7 cellular contexts compared by ENCODE assay signal in the genomic region with DNA sequence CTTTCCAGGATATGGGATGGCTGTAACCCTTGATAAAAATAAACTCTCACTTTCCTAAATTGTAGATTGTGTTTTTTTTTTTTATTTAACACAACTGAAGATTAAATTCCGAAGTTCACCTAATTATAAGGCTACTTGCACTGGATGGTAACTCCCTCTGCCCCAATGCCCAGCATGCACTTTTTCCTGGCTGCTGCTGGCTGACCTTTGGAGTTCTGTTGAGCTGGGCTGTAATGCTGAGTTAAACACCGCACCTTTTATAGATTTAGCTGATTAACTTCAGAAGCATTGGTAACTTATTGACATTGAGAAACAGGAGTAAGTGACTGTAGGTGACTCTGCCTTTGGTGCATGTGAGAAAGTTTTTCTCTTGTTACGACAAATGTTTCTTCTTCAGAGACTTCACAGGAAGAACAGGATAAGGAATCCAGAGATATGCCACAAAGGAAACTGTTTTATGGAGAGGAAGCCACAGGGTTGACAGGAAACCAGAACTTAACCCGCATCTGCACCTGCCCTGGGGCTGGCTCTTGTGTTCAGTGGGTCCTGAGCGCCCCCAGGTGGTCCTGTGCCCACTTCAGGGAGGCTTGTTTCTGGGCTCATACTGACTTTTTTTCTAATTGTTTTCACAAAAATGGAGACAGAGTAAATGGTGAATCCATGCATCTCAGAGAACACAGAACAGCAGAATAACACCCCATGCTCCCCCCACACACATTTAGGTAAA.
DNase-seq lines count a peak whose midpoint lies in the region; ATAC-seq and TF ChIP-seq lines count a peak whose summit lies in the region.
"Not testable (repeated sequence)": the region's sequence is repeated elsewhere in the genome, so short reads cannot be mapped to it uniquely, and the experiment has no call there.

No MANE protein-coding gene starts in this region.

- not testable (repeated sequence) for TF ChIP-seq POLR2A in NB4 (IDR thresholded peaks at IDR 0.05; ENCODE audit: extremely low read depth, insufficient read length)

- CTCF ChIA-PET in activated CD8-positive, alpha-beta memory T cell treated with anti-CD3 and anti-CD28 coated beads, Interleukin-2, amount 10 ng/mL, durations not matched to agents 7 days and 5 days (lab: Charles Lee) = interaction anchor here (1.0 to 1.5 kb wide), 4 partner anchors 75 to 106 kb away, joined by 4 to 7 read pairs (median 4); no protein-coding TSS in a partner anchor

- not testable (repeated sequence) for DNase-seq in GM12864 (ENCODE audit: low read depth)
- DNase-seq in NB4 (ENCODE audit: low read depth) = peak; percentile 77
- peak; percentile 23 for DNase-seq in T-helper 22 cell (ENCODE audit: low read depth)
- DNase-seq in activated CD8-positive, alpha-beta memory T cell treated with anti-CD3 and anti-CD28 coated beads, Interleukin-2, amount 10 ng/mL, durations not matched to agents 7 days and 5 days = peak; percentile 70
- DNase-seq in activated naive CD4-positive, alpha-beta T cell treated with Interleukin-2 at 50 U/mL for 16 hours = peak; percentile 43
- DNase-seq in kidney tubule cell (ENCODE audit: low spot score) = peak; percentile 1
- DNase-seq in stimulated activated CD4-positive, alpha-beta T cell treated with anti-CD3 and anti-CD28 coated beads, Interleukin-2, amount 100 ng/mL, for 48 hours = peak; percentile 18 to 49

- H3K36me3 Mint-ChIP-seq in activated CD8-positive, alpha-beta memory T cell treated with anti-CD3 and anti-CD28 coated beads, Interleukin-2, amount 10 ng/mL, durations not matched to agents 7 days and 5 days = not testable (repeated sequence)

- peaks cover 37% of the 10 kb centered on the region for H3K4me1 Mint-ChIP-seq in activated CD8-positive, alpha-beta memory T cell treated with anti-CD3 and anti-CD28 coated beads, Interleukin-2, amount 10 ng/mL, durations not matched to agents 7 days and 5 days

- not testable (repeated sequence) for H3K27me3 Mint-ChIP-seq in activated CD8-positive, alpha-beta memory T cell treated with anti-CD3 and anti-CD28 coated beads, Interleukin-2, amount 10 ng/mL, durations not matched to agents 7 days and 5 days

- not testable (repeated sequence) for H3K4me3 Mint-ChIP-seq in activated CD8-positive, alpha-beta memory T cell treated with anti-CD3 and anti-CD28 coated beads, Interleukin-2, amount 10 ng/mL, durations not matched to agents 7 days and 5 days

- H3K9me3 Mint-ChIP-seq in activated CD8-positive, alpha-beta memory T cell treated with anti-CD3 and anti-CD28 coated beads, Interleukin-2, amount 10 ng/mL, durations not matched to agents 7 days and 5 days (ENCODE audit: low read depth) = not testable (repeated sequence)

- H3K27ac Mint-ChIP-seq in activated CD8-positive, alpha-beta memory T cell treated with anti-CD3 and anti-CD28 coated beads, Interleukin-2, amount 10 ng/mL, durations not matched to agents 7 days and 5 days = not testable (repeated sequence)

- peak; percentile 53 for TF ChIP-seq CTCF in GM12864 (IDR thresholded peaks at IDR 0.05; ENCODE audit: low read depth, low read length, missing control alignments)
- TF ChIP-seq CTCF in NB4 (IDR thresholded peaks at IDR 0.05; ENCODE audit: low read depth, low read length) = peak; percentile 21

- not testable (repeated sequence) for H3K4me3 ChIP-seq in GM12864 (ENCODE audit: low read depth, low read length); NB4 (ENCODE audit: low read depth, low read length)

- ATAC-seq in activated CD8-positive, alpha-beta memory T cell treated with anti-CD3 and anti-CD28 coated beads, Interleukin-2, amount 10 ng/mL, durations not matched to agents 7 days and 5 days = not testable (repeated sequence)
